ENCODE assay signal across 10 cellular contexts in the genomic region with DNA sequence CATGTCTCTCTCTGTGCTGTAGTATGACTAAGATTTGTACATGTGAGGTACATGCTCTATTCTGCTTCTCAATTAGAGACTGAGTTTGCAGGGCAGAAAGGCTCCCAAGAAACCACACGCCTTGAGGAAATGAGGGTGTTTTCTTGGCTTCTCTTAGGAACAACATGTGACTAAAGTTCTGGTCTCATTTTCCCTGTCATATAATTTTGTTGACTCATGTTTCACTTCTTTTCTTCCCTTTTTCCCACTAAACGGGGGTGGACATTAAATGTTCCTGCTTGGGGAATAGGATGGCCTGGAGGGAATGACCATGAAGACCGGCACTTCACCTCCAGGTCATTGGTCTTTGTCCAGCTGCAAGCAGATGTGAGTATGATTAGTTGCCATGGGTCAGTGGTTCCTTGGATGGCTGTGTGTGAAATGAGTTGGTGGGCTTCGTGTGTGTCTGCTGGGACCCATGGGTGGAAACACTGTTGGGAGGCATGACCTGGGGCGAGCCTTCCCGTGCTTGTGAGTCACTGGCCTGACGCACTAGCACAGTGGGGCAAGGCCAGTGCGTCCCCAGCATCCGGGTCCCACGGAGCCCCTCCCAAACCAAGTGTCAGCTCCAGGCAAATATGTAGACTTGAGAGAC. TPM values are rescaled to one million over a fixed set of nuclear protein-coding genes. Genes with fewer than 3 reads are reported as not detected.
A peak's percentile ranks its signal among the peaks of the same experiment; 100 is the strongest.
DNase-seq lines count a peak whose midpoint lies in the region; ATAC-seq and TF ChIP-seq lines count a peak whose summit lies in the region.
"Had no signal": no experiment of that assay in that cellular context is flagged by ENCODE, and none has a peak within 500 bp of the region (broad histone marks: within the 10 kb centered on the region; RNA-seq: fewer than 3 reads in every experiment).

No MANE protein-coding gene starts in this region.

- H3K36me3 Mint-ChIP-seq in nephron (ENCODE audit: low read depth): peaks cover 8% of the 10 kb centered on the region

- H3K4me3 ChIP-seq in fibroblast of lung (replicated peaks in 1 of 4; ENCODE audit: control extremely low read depth in 1 of 4, insufficient read depth in 1 of 4, low read depth in 3 of 4, low read length in 4 of 4) (no peak overlapping the region), vagina (peak overlapping the region in 1 of 2 donors; percentile 6)

- DNase-seq in Right ventricle myocardium inferior (ENCODE audit: missing footprints) (peak; percentile 79), cardiac septum (ENCODE audit: low spot score) (no peak), fibroblast of lung (ENCODE audit: low read depth in 2 of 2) (peak; percentile 79 to 88), vagina (ENCODE audit: extremely low spot score in 2 of 2) (peak in 1 of 2 donors; percentile 93), cortex of kidney (lab: John Stamatoyannopoulos, UW) (no peak), COLO829 (ENCODE audit: low spot score) (no peak)
- DNase-seq: T-helper 2 cell had no signal

- no peak overlapping the region for H3K4me2 ChIP-seq in fibroblast of lung (ENCODE audit: extremely low read depth, insufficient read depth, low read length)

- H3K4me1 ChIP-seq in fibroblast of lung (ENCODE audit: control insufficient read depth, extremely low read depth, insufficient read depth, low read length): peaks cover 43% of the 10 kb centered on the region
- peaks cover 52% of the 10 kb centered on the region for H3K4me1 ChIP-seq in vagina

- H3K9me3 Mint-ChIP-seq in nephron: no peaks in the 10 kb centered on the region

- no peaks in the 10 kb centered on the region for H4K20me1 ChIP-seq in fibroblast of lung (ENCODE audit: control insufficient read depth, extremely low read depth, insufficient read depth, low read length)

- no peaks in the 10 kb centered on the region for H3K27me3 ChIP-seq in fibroblast of lung (ENCODE audit: control insufficient read depth, insufficient read depth, low read length)
- H3K27me3 ChIP-seq in vagina: no peaks in the 10 kb centered on the region

- peaks cover 19% of the 10 kb centered on the region for H3K79me2 ChIP-seq in fibroblast of lung (ENCODE audit: control insufficient read depth, insufficient read depth, low read length)

- H3K9me3 ChIP-seq in fibroblast of lung (ENCODE audit: control insufficient read depth, insufficient read depth, low read depth, low read length) (no peaks in the 10 kb centered on the region), vagina (no peaks in the 10 kb centered on the region)

- H2AFZ ChIP-seq in fibroblast of lung (ENCODE audit: low read length): no peak overlapping the region

- peak overlapping the region; percentile 82 for H3K27ac ChIP-seq in fibroblast of lung (ENCODE audit: insufficient read depth, low read length)
- peak overlapping the region; percentile 68 for H3K27ac ChIP-seq in vagina
- H3K27ac ChIP-seq: HL-60 had no signal

- peak overlapping the region; percentile 31 to 74 (median 49) for H3K27ac Mint-ChIP-seq in nephron

- ATAC-seq in Right ventricle myocardium inferior: peak; percentile 49
- ATAC-seq in GM19023 (IDR thresholded peaks at IDR 0.05; ENCODE audit: unreplicated experiment): no peak

- intact Hi-C loops in Right ventricle myocardium inferior (cut with DNase I): no loop called here
- intact Hi-C loops in cardiac septum (cut with DNase I): no loop called here
- intact Hi-C loops in vagina (cut with DNase I): no loop called here

- H3K27me3 Mint-ChIP-seq in nephron (ENCODE audit: low read depth): peaks cover 3% of the 10 kb centered on the region

- H3K36me3 ChIP-seq in fibroblast of lung (ENCODE audit: control insufficient read depth, insufficient read depth, low read length): no peaks in the 10 kb centered on the region
- H3K36me3 ChIP-seq in vagina: no peaks in the 10 kb centered on the region

- TF ChIP-seq POLR2A in vagina (IDR thresholded peaks at IDR 0.05): no peak

- H3K9ac ChIP-seq in fibroblast of lung (ENCODE audit: insufficient read depth, low read length): peak overlapping the region; percentile 62

- TF ChIP-seq CTCF in fibroblast of lung (conservative IDR thresholded peaks at IDR 0.05 in 1 of 2, IDR thresholded peaks at IDR 0.05 in 1 of 2; ENCODE audit: low read depth in 1 of 2, low read length in 2 of 2): no peak
- TF ChIP-seq CTCF in nephron (IDR thresholded peaks at IDR 0.05; ENCODE audit: unreplicated experiment in 3 of 3): no peak
- no peak for TF ChIP-seq CTCF in vagina (IDR thresholded peaks at IDR 0.05)

- H3K4me3 Mint-ChIP-seq in nephron: no peak overlapping the region

- H3K4me1 Mint-ChIP-seq in nephron: peaks cover 62% of the 10 kb centered on the region

RNA-seq across cellular contexts. Expression of a gene that starts 56.6 kb away (rescaled TPM):
- total RNA-seq in Right ventricle myocardium inferior: 128 TPM
- total RNA-seq in cardiac septum: 196 TPM
- 34.0 and 57.5 TPM in 2 replicates for total RNA-seq in fibroblast of lung
- polyA plus RNA-seq in fibroblast of lung: 18.4 and 607 TPM in 2 replicates
- 19.5 and 691 TPM in 2 replicates for polyA plus RNA-seq in fibroblast of lung (2012)
- polyA minus RNA-seq in fibroblast of lung (ENCODE audit: low replicate concordance): 30.9 and 567 TPM in 2 replicates
- total RNA-seq in vagina: 178 TPM

RNA-seq across cellular contexts. Expression of a gene that starts 56.7 kb away (rescaled TPM):
- total RNA-seq in Right ventricle myocardium inferior (126 TPM), cardiac septum (165 TPM), fibroblast of lung (93.1 and 123 TPM in 2 replicates), vagina (180 TPM)
- 43.8 and 463 TPM in 2 replicates for polyA plus RNA-seq in fibroblast of lung
- 52.1 and 712 TPM in 2 replicates for polyA plus RNA-seq in fibroblast of lung (2012)
- 56.9 and 841 TPM in 2 replicates for polyA minus RNA-seq in fibroblast of lung (ENCODE audit: low replicate concordance)

Comparison
In these comparisons a context has a peak if more than half of its experiments do, and no peak if none do; other contexts are left out.
1. DNase-seq: peak in Right ventricle myocardium inferior (single experiment) and fibroblast of lung (2 of 2); none in cardiac septum (single experiment), cortex of kidney (single experiment) and COLO829 (single experiment).